ENCODE assay signal across 18 cellular contexts in the genomic region with DNA sequence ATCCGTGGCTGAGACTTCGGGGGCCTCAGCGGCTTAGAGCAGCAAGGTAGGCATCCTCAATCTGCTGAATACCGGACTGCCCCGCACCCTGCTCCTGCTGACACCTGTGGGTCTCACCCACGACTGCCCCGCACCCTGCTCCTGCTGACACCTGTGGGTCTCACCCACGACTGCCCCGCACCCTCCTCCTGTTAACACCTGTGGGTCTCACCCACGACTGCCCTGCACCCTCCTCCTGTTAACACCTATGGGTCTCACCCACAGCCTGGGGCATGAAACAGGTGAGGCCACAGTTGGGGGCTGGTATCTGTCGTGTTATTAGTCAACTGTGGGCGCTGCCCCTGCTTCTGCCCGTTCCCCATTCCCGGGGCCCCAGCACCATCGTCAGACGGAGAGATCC. TPM values are rescaled to one million over a fixed set of nuclear protein-coding genes. Genes with fewer than 3 reads are reported as not detected.
DNase-seq lines count a peak whose midpoint lies in the region; ATAC-seq and TF ChIP-seq lines count a peak whose summit lies in the region.
"Had no signal": no experiment of that assay in that cellular context is flagged by ENCODE, and none has a peak within 500 bp of the region (broad histone marks: within the 10 kb centered on the region; RNA-seq: fewer than 3 reads in every experiment).

No MANE protein-coding gene starts in this region.

- TF ChIP-seq CTCF in WERI-Rb-1 (IDR thresholded peaks at IDR 0.05; ENCODE audit: low read depth, low read length), result no peak
- TF ChIP-seq CTCF in neural progenitor cell (IDR thresholded peaks at IDR 0.05), result no peak

- no peak for ATAC-seq in stimulated activated effector memory CD8-positive, alpha-beta T cell treated with anti-CD3 and anti-CD28 coated beads, Interleukin-12 subunit alpha, Interleukin-12 subunit beta, amount 100 ng/mL, for 72 hours
- ATAC-seq in naive thymus-derived CD4-positive, alpha-beta T cell, result no peak
- ATAC-seq: CD8-positive, alpha-beta T cell had no signal

- H3K36me3 Mint-ChIP-seq in neural progenitor cell, result no peaks in the 10 kb centered on the region
- no peaks in the 10 kb centered on the region for H3K36me3 Mint-ChIP-seq in stimulated activated effector memory CD8-positive, alpha-beta T cell treated with anti-CD3 and anti-CD28 coated beads, Interleukin-12 subunit alpha, Interleukin-12 subunit beta, amount 100 ng/mL, for 72 hours
- H3K36me3 Mint-ChIP-seq in naive thymus-derived CD4-positive, alpha-beta T cell, result no peaks in the 10 kb centered on the region
- H3K36me3 Mint-ChIP-seq: CD8-positive, alpha-beta T cell had no signal

- H3K4me1 Mint-ChIP-seq in neural progenitor cell, result peaks cover 8% of the 10 kb centered on the region
- H3K4me1 Mint-ChIP-seq in stimulated activated effector memory CD8-positive, alpha-beta T cell treated with anti-CD3 and anti-CD28 coated beads, Interleukin-12 subunit alpha, Interleukin-12 subunit beta, amount 100 ng/mL, for 72 hours, result peaks cover 5% of the 10 kb centered on the region
- peaks cover 0 to 4% (median 0%) of the 10 kb centered on the region in 7 donors for H3K4me1 Mint-ChIP-seq in naive thymus-derived CD4-positive, alpha-beta T cell

- peaks cover 4% of the 10 kb centered on the region for H3K27me3 Mint-ChIP-seq in neural progenitor cell (ENCODE audit: insufficient read depth, low read depth)
- no peaks in the 10 kb centered on the region for H3K27me3 Mint-ChIP-seq in naive thymus-derived CD4-positive, alpha-beta T cell
- H3K27me3 Mint-ChIP-seq: B cell had no signal

- H3K79me2 ChIP-seq in neural progenitor cell (ENCODE audit: low read depth), result no peaks in the 10 kb centered on the region

- H3K4me3 Mint-ChIP-seq in neural progenitor cell, result no peak overlapping the region
- no peak overlapping the region for H3K4me3 Mint-ChIP-seq in stimulated activated effector memory CD8-positive, alpha-beta T cell treated with anti-CD3 and anti-CD28 coated beads, Interleukin-12 subunit alpha, Interleukin-12 subunit beta, amount 100 ng/mL, for 72 hours
- no peak overlapping the region for H3K4me3 Mint-ChIP-seq in naive thymus-derived CD4-positive, alpha-beta T cell
- H3K4me3 Mint-ChIP-seq: B cell; CD14-positive monocyte; CD8-positive, alpha-beta T cell had no signal

- H3K4me2 ChIP-seq in BLaER1 treated with 17β-estradiol and CSF1 and Interleukin-3, amounts not matched to agents 10 nM and 100 nM, result peak overlapping the region in 9 of 11 experiments; percentile 10 to 97 (median 94); a peak in 15 of 22 replicates
- no peak overlapping the region for H3K4me2 ChIP-seq in neural progenitor cell

- peaks cover 42 to 97% (median 92%) of the 10 kb centered on the region in 10 experiments for H3K4me1 ChIP-seq in BLaER1 treated with 17β-estradiol and CSF1 and Interleukin-3, amounts not matched to agents 10 nM and 100 nM
- peaks cover 8% of the 10 kb centered on the region for H3K4me1 ChIP-seq in neural progenitor cell
- H3K4me1 ChIP-seq in naive thymus-derived CD4-positive, alpha-beta T cell (ENCODE audit: control insufficient read depth in 2 of 2, insufficient read depth in 2 of 2, low read length in 2 of 2), result no peaks in the 10 kb centered on the region

- no peaks in the 10 kb centered on the region for H3K9me3 Mint-ChIP-seq in neural progenitor cell
- H3K9me3 Mint-ChIP-seq in stimulated activated effector memory CD8-positive, alpha-beta T cell treated with anti-CD3 and anti-CD28 coated beads, Interleukin-12 subunit alpha, Interleukin-12 subunit beta, amount 100 ng/mL, for 72 hours, result no peaks in the 10 kb centered on the region
- H3K9me3 Mint-ChIP-seq in naive thymus-derived CD4-positive, alpha-beta T cell, result no peaks in the 10 kb centered on the region
- H3K9me3 Mint-ChIP-seq: CD8-positive, alpha-beta T cell had no signal

- DNase-seq in WERI-Rb-1 (no peak), neural progenitor cell (ENCODE audit: low spot score) (no peak), pons (ENCODE audit: low spot score) (no peak)
- DNase-seq in stimulated activated effector memory CD8-positive, alpha-beta T cell treated with anti-CD3 and anti-CD28 coated beads, Interleukin-12 subunit alpha, Interleukin-12 subunit beta, amount 100 ng/mL, for 72 hours (ENCODE audit: low spot score in 2 of 2), result no peak
- DNase-seq in naive thymus-derived CD4-positive, alpha-beta T cell, result no peak
- DNase-seq in activated naive CD4-positive, alpha-beta T cell treated with anti-CD3 and anti-CD28 coated beads, Interleukin-2, amount 50 U/mL, for 16 hours, result no peak
- DNase-seq: ACHN; CD8-positive, alpha-beta T cell; COR-L47; DND-41; GDM1; HCEC 1CT; IMR-90 had no signal

- peaks cover 76 to 98% (median 91%) of the 10 kb centered on the region in 11 experiments for H4K20me1 ChIP-seq in BLaER1 treated with 17β-estradiol and CSF1 and Interleukin-3, amounts not matched to agents 10 nM and 100 nM
- no peaks in the 10 kb centered on the region for H4K20me1 ChIP-seq in neural progenitor cell (ENCODE audit: low read depth)

- no peak overlapping the region for H3K4me3 ChIP-seq in BLaER1 treated with 17β-estradiol and CSF1 and Interleukin-3, amounts not matched to agents 10 nM and 100 nM
- H3K4me3 ChIP-seq in WERI-Rb-1 (ENCODE audit: low read depth, low read length), result no peak overlapping the region
- H3K4me3 ChIP-seq in neural progenitor cell, result no peak overlapping the region
- no peak overlapping the region for H3K4me3 ChIP-seq in naive thymus-derived CD4-positive, alpha-beta T cell (ENCODE audit: low read length)

- no peaks in the 10 kb centered on the region for H3K9me3 ChIP-seq in BLaER1 treated with 17β-estradiol and CSF1 and Interleukin-3, amounts not matched to agents 10 nM and 100 nM (replicated peaks in 1 of 11)
- H3K9me3 ChIP-seq in WERI-Rb-1 (ENCODE audit: severe bottlenecking) (no peaks in the 10 kb centered on the region), neural progenitor cell (ENCODE audit: low read depth) (no peaks in the 10 kb centered on the region)
- H3K9me3 ChIP-seq in naive thymus-derived CD4-positive, alpha-beta T cell (ENCODE audit: control insufficient read depth in 2 of 3, low read length in 3 of 3), result no peaks in the 10 kb centered on the region

- no peak overlapping the region for H2AFZ ChIP-seq in neural progenitor cell (replicated peaks)

- intact Hi-C loops in naive thymus-derived CD4-positive, alpha-beta T cell (cut with micrococcal nuclease), result no loop called here

- CTCF ChIA-PET in naive thymus-derived CD4-positive, alpha-beta T cell (lab: Charles Lee), result no interaction called here

- H3K9ac ChIP-seq in BLaER1 treated with 17β-estradiol and CSF1 and Interleukin-3, amounts not matched to agents 10 nM and 100 nM, result no peak overlapping the region; a peak in 1 of 22 replicates
- no peak overlapping the region for H3K9ac ChIP-seq in neural progenitor cell

- H3K27me3 ChIP-seq in BLaER1 treated with 17β-estradiol and CSF1 and Interleukin-3, amounts not matched to agents 10 nM and 100 nM, result peaks cover 0 to 36% (median 21%) of the 10 kb centered on the region in 11 experiments; a peak in 14 of 22 replicates
- H3K27me3 ChIP-seq in WERI-Rb-1 (ENCODE audit: insufficient read depth, low read depth, severe bottlenecking) (no peaks in the 10 kb centered on the region), neural progenitor cell (no peaks in the 10 kb centered on the region)
- H3K27me3 ChIP-seq in naive thymus-derived CD4-positive, alpha-beta T cell (ENCODE audit: control insufficient read depth in 2 of 2, insufficient read depth in 2 of 2, low read length in 2 of 2), result no peaks in the 10 kb centered on the region

- H3K27ac ChIP-seq in BLaER1 treated with 17β-estradiol and CSF1 and Interleukin-3, amounts not matched to agents 10 nM and 100 nM, result no peak overlapping the region
- H3K27ac ChIP-seq in WERI-Rb-1 (peak overlapping the region; percentile 68), neural progenitor cell (no peak overlapping the region)
- H3K27ac ChIP-seq in naive thymus-derived CD4-positive, alpha-beta T cell (ENCODE audit: low read depth, low read length), result no peak overlapping the region

- peak overlapping the region; percentile 57 for H3K27ac Mint-ChIP-seq in neural progenitor cell
- peak overlapping the region; percentile 58 for H3K27ac Mint-ChIP-seq in stimulated activated effector memory CD8-positive, alpha-beta T cell treated with anti-CD3 and anti-CD28 coated beads, Interleukin-12 subunit alpha, Interleukin-12 subunit beta, amount 100 ng/mL, for 72 hours
- H3K27ac Mint-ChIP-seq in naive thymus-derived CD4-positive, alpha-beta T cell, result no peak overlapping the region
- H3K27ac Mint-ChIP-seq: B cell; CD14-positive monocyte; CD8-positive, alpha-beta T cell had no signal

- H3K36me3 ChIP-seq in BLaER1 treated with 17β-estradiol and CSF1 and Interleukin-3, amounts not matched to agents 10 nM and 100 nM, result peaks cover 0 to 22% (median 16%) of the 10 kb centered on the region in 11 experiments; a peak in 12 of 22 replicates
- H3K36me3 ChIP-seq in WERI-Rb-1, result no peaks in the 10 kb centered on the region
- no peaks in the 10 kb centered on the region for H3K36me3 ChIP-seq in neural progenitor cell
- H3K36me3 ChIP-seq in naive thymus-derived CD4-positive, alpha-beta T cell (ENCODE audit: control insufficient read depth in 2 of 3, insufficient read depth in 3 of 3, low read length in 3 of 3), result no peaks in the 10 kb centered on the region

- H3F3A ChIP-seq in neural progenitor cell (ENCODE audit: low read depth), result no peaks in the 10 kb centered on the region

- POLR2A ChIA-PET in naive thymus-derived CD4-positive, alpha-beta T cell (lab: Charles Lee), result no interaction called here

RNA-seq across cellular contexts. Expression of gene PABPN1L, which starts 36.3 kb away (rescaled TPM):
- not detected in 2 replicates for total RNA-seq in neural progenitor cell (ENCODE audit: low replicate concordance)
- total RNA-seq in naive thymus-derived CD4-positive, alpha-beta T cell, result not detected
- not detected for polyA plus RNA-seq in naive thymus-derived CD4-positive, alpha-beta T cell
- total RNA-seq: A172; CD8-positive, alpha-beta T cell; H4; IMR-90 had no signal
- polyA plus RNA-seq: CD14-positive monocyte, IMR-90 had no signal

RNA-seq across cellular contexts. Expression of gene TRAPPC2L, which starts 45.8 kb away (rescaled TPM):
- total RNA-seq in neural progenitor cell (ENCODE audit: low replicate concordance), result 31.8 and 48.5 TPM in 2 replicates
- total RNA-seq in naive thymus-derived CD4-positive, alpha-beta T cell, result 10 to 100 TPM; 32.3 to 73.4 (median 60.1) TPM
- 100 to 1,000 TPM in 1 of 2 donors, 10 to 100 TPM in 1; 96.8 to 112 TPM for polyA plus RNA-seq in naive thymus-derived CD4-positive, alpha-beta T cell

RNA-seq across cellular contexts. Expression of gene GALNS, which starts 46.0 kb away (rescaled TPM):
- total RNA-seq in neural progenitor cell (ENCODE audit: low replicate concordance), result 5.0 and 11.6 TPM in 2 replicates
- total RNA-seq in naive thymus-derived CD4-positive, alpha-beta T cell, result 10 to 100 TPM; 48.6 to 64.3 (median 57.5) TPM
- 10 to 100 TPM in 1 of 2 donors, 1 to 10 TPM in 1; 9.8 to 11.1 TPM for polyA plus RNA-seq in naive thymus-derived CD4-positive, alpha-beta T cell

Comparison
In these comparisons a context has a peak if more than half of its experiments do, and no peak if none do; other contexts are left out.
1. H3K27ac Mint-ChIP-seq: peak in neural progenitor cell (single experiment) and stimulated activated effector memory CD8-positive, alpha-beta T cell treated with anti-CD3 and anti-CD28 coated beads, Interleukin-12 subunit alpha, Interleukin-12 subunit beta, amount 100 ng/mL, for 72 hours (single experiment); none in naive thymus-derived CD4-positive, alpha-beta T cell (0 of 9).